In the genomic region with DNA sequence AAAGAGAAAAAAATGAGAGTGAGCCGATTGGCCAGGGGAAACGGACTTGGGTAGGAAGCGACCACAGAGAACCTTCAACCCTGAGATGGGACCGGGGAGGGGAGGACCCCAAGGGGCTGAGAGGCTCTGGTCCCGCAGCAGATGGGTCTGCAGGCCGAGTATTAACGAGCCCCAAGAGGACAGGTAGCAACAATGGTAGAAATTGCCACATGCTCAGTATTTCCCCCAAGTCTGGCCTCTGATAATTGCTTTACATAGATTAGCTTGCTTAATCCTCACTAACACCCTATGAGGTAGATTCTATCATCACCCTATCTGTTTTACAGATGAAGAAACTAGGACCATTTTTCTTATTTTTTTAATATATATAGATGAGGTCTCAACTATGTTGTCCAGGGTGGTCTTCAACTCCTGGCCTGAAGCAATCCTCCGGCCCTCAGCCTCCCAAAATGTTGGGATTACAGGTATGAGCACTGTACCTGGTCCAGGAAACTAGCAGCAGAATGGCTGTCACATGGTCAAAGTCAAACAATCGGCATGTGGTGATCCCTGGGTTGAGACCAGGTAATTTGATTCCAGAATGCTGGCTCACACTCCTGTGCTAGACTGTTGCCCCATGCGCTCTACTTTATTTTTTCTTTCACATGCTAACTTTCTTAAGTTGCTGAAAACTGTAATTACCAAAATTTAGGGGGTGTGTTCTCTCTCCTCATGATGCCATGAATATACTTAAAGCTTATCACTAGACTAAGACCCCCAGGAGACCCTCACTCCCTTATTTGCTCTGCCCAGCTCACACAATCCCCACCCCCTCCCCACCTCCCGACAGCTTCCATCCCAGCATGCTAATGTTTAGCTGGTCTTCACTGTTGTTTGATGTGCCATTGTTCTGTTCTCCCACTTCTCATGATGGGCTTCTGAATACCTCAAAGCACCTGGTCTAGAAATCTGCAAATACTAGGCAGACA, we compare ENCODE assay signal across 10 cellular contexts.
A peak's percentile ranks its signal among the peaks of the same experiment; 100 is the strongest.
DNase-seq lines count a peak whose midpoint lies in the region; ATAC-seq, FAIRE-seq and TF ChIP-seq lines count a peak whose summit lies in the region.
"Had no signal": no experiment of that assay in that cellular context is flagged by ENCODE, and none has a peak within 500 bp of the region (broad histone marks: within the 10 kb centered on the region; RNA-seq: fewer than 3 reads in every experiment).

No MANE protein-coding gene starts in this region.

- 71 to 76% (median 75%) methylated on average over 11 of the region's 11 CpGs for WGBS in small intestine, 3 donors

- H3K27me3 ChIP-seq in small intestine (ENCODE audit: control insufficient read depth in 2 of 2, insufficient read depth in 2 of 2, low read length in 2 of 2) = peaks cover 0 to 1% of the 10 kb centered on the region in 2 donors

- peaks cover 9% of the 10 kb centered on the region for H3K36me3 Mint-ChIP-seq in activated CD8-positive, alpha-beta T cell treated with anti-CD3 and anti-CD28 coated beads for 36 hours (ENCODE audit: low read depth)
- H3K36me3 Mint-ChIP-seq in activated CD8-positive, alpha-beta T cell treated with anti-CD3 and anti-CD28 coated beads, Interleukin-2, amount 10 ng/mL, durations not matched to agents 7 days and 5 days (ENCODE audit: low read depth) = peaks cover 14% of the 10 kb centered on the region

- DNase-seq in activated CD8-positive, alpha-beta T cell treated with anti-CD3 and anti-CD28 coated beads for 36 hours = no peak
- DNase-seq in activated CD8-positive, alpha-beta T cell treated with anti-CD3 and anti-CD28 coated beads, Interleukin-2, amount 10 ng/mL, durations not matched to agents 7 days and 5 days = no peak
- DNase-seq in NCI-H524 (lab: John Stamatoyannopoulos, UW) (peak; percentile 35 to 70), epithelial cell of prostate (ENCODE audit: low read depth, low spot score) (no peak), small intestine (peak; percentile 31), RKO (ENCODE audit: low spot score) (no peak), DMS79 treated with DMSO at 0.1 percent for 48 hours (lab: John Stamatoyannopoulos, UW) (no peak)

- peak overlapping the region; percentile 28 for H3K27ac Mint-ChIP-seq in activated CD8-positive, alpha-beta T cell treated with anti-CD3 and anti-CD28 coated beads for 36 hours
- no peak overlapping the region for H3K27ac Mint-ChIP-seq in activated CD8-positive, alpha-beta T cell treated with anti-CD3 and anti-CD28 coated beads, Interleukin-2, amount 10 ng/mL, durations not matched to agents 7 days and 5 days

- FAIRE-seq in small intestine (lab: Jason Lieb, UNC) = no peak

- no peak for TF ChIP-seq CTCF in activated CD8-positive, alpha-beta T cell treated with anti-CD3 and anti-CD28 coated beads for 36 hours (IDR thresholded peaks at IDR 0.05)

- no peak overlapping the region for H3K4me3 Mint-ChIP-seq in activated CD8-positive, alpha-beta T cell treated with anti-CD3 and anti-CD28 coated beads for 36 hours
- H3K4me3 Mint-ChIP-seq in activated CD8-positive, alpha-beta T cell treated with anti-CD3 and anti-CD28 coated beads, Interleukin-2, amount 10 ng/mL, durations not matched to agents 7 days and 5 days = no peak overlapping the region
- H3K4me3 Mint-ChIP-seq: nephron had no signal

- no peaks in the 10 kb centered on the region for H3K9me3 Mint-ChIP-seq in activated CD8-positive, alpha-beta T cell treated with anti-CD3 and anti-CD28 coated beads for 36 hours
- no peaks in the 10 kb centered on the region for H3K9me3 Mint-ChIP-seq in activated CD8-positive, alpha-beta T cell treated with anti-CD3 and anti-CD28 coated beads, Interleukin-2, amount 10 ng/mL, durations not matched to agents 7 days and 5 days (ENCODE audit: insufficient read depth)
- H3K9me3 Mint-ChIP-seq: nephron had no signal

- peak overlapping the region; percentile 33 for H3K27ac ChIP-seq in epithelial cell of prostate
- H3K27ac ChIP-seq in small intestine (ENCODE audit: low read depth in 1 of 2, low read length in 1 of 2) = no peak overlapping the region

- POLR2A ChIA-PET in activated CD8-positive, alpha-beta T cell treated with anti-CD3 and anti-CD28 coated beads for 36 hours (lab: Charles Lee) = interaction anchor here (0.7 to 2.1 kb wide), 4 partner anchors 11 to 72 kb away, joined by 3 to 6 read pairs (median 4); no protein-coding TSS in a partner anchor
- POLR2A ChIA-PET in activated CD8-positive, alpha-beta T cell treated with anti-CD3 and anti-CD28 coated beads, Interleukin-2, amount 10 ng/mL, durations not matched to agents 7 days and 5 days (lab: Charles Lee) = interaction anchor here (1.2 kb wide), 2 partner anchors 71 to 72 kb away, joined by 3 read pairs; no protein-coding TSS in a partner anchor

- no peaks in the 10 kb centered on the region for H3K27me3 Mint-ChIP-seq in activated CD8-positive, alpha-beta T cell treated with anti-CD3 and anti-CD28 coated beads for 36 hours
- no peaks in the 10 kb centered on the region for H3K27me3 Mint-ChIP-seq in activated CD8-positive, alpha-beta T cell treated with anti-CD3 and anti-CD28 coated beads, Interleukin-2, amount 10 ng/mL, durations not matched to agents 7 days and 5 days (ENCODE audit: low read depth)

- H3K36me3 ChIP-seq in small intestine (ENCODE audit: control insufficient read depth in 2 of 2, insufficient read depth in 2 of 2, low read length in 2 of 2) = peaks cover 2 to 5% of the 10 kb centered on the region in 2 donors

- no peak for ATAC-seq in activated CD8-positive, alpha-beta T cell treated with anti-CD3 and anti-CD28 coated beads for 36 hours
- ATAC-seq in activated CD8-positive, alpha-beta T cell treated with anti-CD3 and anti-CD28 coated beads, Interleukin-2, amount 10 ng/mL, durations not matched to agents 7 days and 5 days = no peak
- ATAC-seq in HG02571 (IDR thresholded peaks at IDR 0.05; ENCODE audit: unreplicated experiment) = no peak

- H3K4me1 Mint-ChIP-seq in activated CD8-positive, alpha-beta T cell treated with anti-CD3 and anti-CD28 coated beads for 36 hours (ENCODE audit: low read depth) = peaks cover 29% of the 10 kb centered on the region
- peaks cover 16% of the 10 kb centered on the region for H3K4me1 Mint-ChIP-seq in activated CD8-positive, alpha-beta T cell treated with anti-CD3 and anti-CD28 coated beads, Interleukin-2, amount 10 ng/mL, durations not matched to agents 7 days and 5 days (ENCODE audit: low read depth)

- H3K9me3 ChIP-seq in small intestine (ENCODE audit: control insufficient read depth, low read depth) = no peaks in the 10 kb centered on the region

- H3K4me1 ChIP-seq in small intestine (ENCODE audit: control insufficient read depth in 2 of 2, insufficient read depth in 1 of 2, low read depth in 1 of 2, low read length in 1 of 2) = no peaks in the 10 kb centered on the region

- intact Hi-C loops in activated CD8-positive, alpha-beta T cell treated with anti-CD3 and anti-CD28 coated beads for 36 hours (cut with micrococcal nuclease) = loop anchor here (2.0 to 10.0 kb wide), 3 partner anchors 77 to 313 kb away; no protein-coding TSS in a partner anchor

- CTCF ChIA-PET in activated CD8-positive, alpha-beta T cell treated with anti-CD3 and anti-CD28 coated beads for 36 hours (lab: Charles Lee) = interaction anchor here (0.6 to 6.7 kb wide), 43 partner anchors 10 to 658 kb away, joined by 3 to 133 read pairs (median 4); a partner anchor contains a TSS
- CTCF ChIA-PET in activated CD8-positive, alpha-beta T cell treated with anti-CD3 and anti-CD28 coated beads, Interleukin-2, amount 10 ng/mL, durations not matched to agents 7 days and 5 days (lab: Charles Lee) = interaction anchor here (0.7 to 7.6 kb wide), 31 partner anchors 10 to 358 kb away, joined by 3 to 128 read pairs (median 7); no protein-coding TSS in a partner anchor

- H3K4me3 ChIP-seq in small intestine (ENCODE audit: low read depth in 1 of 2, low read length in 2 of 2) = no peak overlapping the region
- H3K4me3 ChIP-seq: GM12878 had no signal

Comparison
In these comparisons a context has a peak if more than half of its experiments do, and no peak if none do; other contexts are left out.
1. DNase-seq: peak in NCI-H524 (2 of 2) and small intestine (single experiment); none in activated CD8-positive, alpha-beta T cell treated with anti-CD3 and anti-CD28 coated beads for 36 hours (single experiment), activated CD8-positive, alpha-beta T cell treated with anti-CD3 and anti-CD28 coated beads, Interleukin-2, amount 10 ng/mL, durations not matched to agents 7 days and 5 days (single experiment), epithelial cell of prostate (single experiment), RKO (single experiment) and DMS79 treated with DMSO at 0.1 percent for 48 hours (single experiment).